Comparison of ENCODE assay signal across 22 cellular contexts in genomic region chrX:1152090-1152489, GRCh38.
"Had no signal": no experiment of that assay in that cellular context is flagged by ENCODE, and none has a peak within 500 bp of the region (broad histone marks: within the 10 kb centered on the region; RNA-seq: fewer than 3 reads in every experiment).

No MANE protein-coding gene starts in this region.

- H3K27ac Mint-ChIP-seq: activated B cell treated with CpG ODN at 0.5 μM for 24 hours; activated naive CD4-positive, alpha-beta T cell treated with anti-CD3 and anti-CD28 coated beads for 36 hours; activated naive CD8-positive, alpha-beta T cell treated with anti-CD3 and anti-CD28 coated beads, Interleukin-2, amount 10 ng/mL, durations not matched to agents 7 days and 5 days; activated T-helper 1 cell treated with anti-CD3 and anti-CD28 coated beads, Interleukin-12 subunit alpha, Interleukin-12 subunit beta, Interleukin-2, Interleukin-4 antibody, amounts not matched to agents 30 ng/mL and 10 ng/mL and 1 ng/mL, durations not matched to agents 14 hours and 24 hours and 36 hours; nephron; T-cell had no signal

- DNase-seq: activated B cell treated with CpG ODN at 0.5 μM for 24 hours; activated CD4-positive, alpha-beta T cell treated with anti-CD3 and anti-CD28 coated beads, Interleukin-2, amount 50 U/mL, for 4 hours; activated CD8-positive, alpha-beta memory T cell treated with anti-CD3 and anti-CD28 coated beads, Interleukin-2, amount 50 U/mL, for 4 hours; activated effector memory CD4-positive, alpha-beta T cell treated with anti-CD3 and anti-CD28 coated beads, Interleukin-2, amount 50 U/mL, for 16 hours; activated naive CD4-positive, alpha-beta T cell treated with anti-CD3 and anti-CD28 coated beads for 36 hours; activated naive CD8-positive, alpha-beta T cell treated with anti-CD3 and anti-CD28 coated beads, Interleukin-2, amount 10 ng/mL, durations not matched to agents 7 days and 5 days; activated T-cell treated with anti-CD3 and anti-CD28 coated beads, Interleukin-2, amount 50 U/mL, for 1 hour; amniotic stem cell; caudate nucleus; left ventricle myocardium inferior; mesendoderm; mucosa of descending colon; occipital lobe; right cardiac atrium; stimulated activated CD4-positive, alpha-beta T cell treated with anti-CD3 and anti-CD28 coated beads, Interleukin-15, amount 100 ng/mL, for 24 hours; stimulated activated CD4-positive, alpha-beta T cell treated with anti-CD3 and anti-CD28 coated beads, Interleukin-2, amount 100 ng/mL, for 24 hours; stimulated activated naive CD4-positive, alpha-beta T cell treated with Interleukin-2 at 50 U/mL for 16 hours; T-cell had no signal

- ATAC-seq: mucosa of descending colon, right cardiac atrium, T-cell had no signal

- H3K9me3 ChIP-seq: left ventricle myocardium inferior, mucosa of descending colon had no signal

- H3K4me1 Mint-ChIP-seq: activated B cell treated with CpG ODN at 0.5 μM for 24 hours; activated naive CD8-positive, alpha-beta T cell treated with anti-CD3 and anti-CD28 coated beads, Interleukin-2, amount 10 ng/mL, durations not matched to agents 7 days and 5 days; T-cell had no signal

- H3K36me3 ChIP-seq: left ventricle myocardium inferior, tibial nerve had no signal

- H3K4me3 Mint-ChIP-seq: activated B cell treated with CpG ODN at 0.5 μM for 24 hours; activated naive CD4-positive, alpha-beta T cell treated with anti-CD3 and anti-CD28 coated beads for 36 hours; activated naive CD8-positive, alpha-beta T cell treated with anti-CD3 and anti-CD28 coated beads, Interleukin-2, amount 10 ng/mL, durations not matched to agents 7 days and 5 days; activated T-helper 1 cell treated with anti-CD3 and anti-CD28 coated beads, Interleukin-12 subunit alpha, Interleukin-12 subunit beta, Interleukin-2, Interleukin-4 antibody, amounts not matched to agents 30 ng/mL and 10 ng/mL and 1 ng/mL, durations not matched to agents 14 hours and 24 hours and 36 hours; nephron; T-cell had no signal

- H3K4me1 ChIP-seq: left ventricle myocardium inferior, tibial nerve had no signal

- H3K27me3 Mint-ChIP-seq: activated B cell treated with CpG ODN at 0.5 μM for 24 hours; activated naive CD8-positive, alpha-beta T cell treated with anti-CD3 and anti-CD28 coated beads, Interleukin-2, amount 10 ng/mL, durations not matched to agents 7 days and 5 days had no signal

- H3K4me3 ChIP-seq: left ventricle myocardium inferior, lung, mucosa of descending colon, tibial nerve had no signal

- H3K27me3 ChIP-seq: tibial nerve had no signal

- H3K27ac ChIP-seq: left ventricle myocardium inferior, tibial nerve had no signal

- H3K36me3 Mint-ChIP-seq: activated naive CD8-positive, alpha-beta T cell treated with anti-CD3 and anti-CD28 coated beads, Interleukin-2, amount 10 ng/mL, durations not matched to agents 7 days and 5 days; T-cell had no signal

- H3K9me3 Mint-ChIP-seq: activated B cell treated with CpG ODN at 0.5 μM for 24 hours; activated naive CD4-positive, alpha-beta T cell treated with anti-CD3 and anti-CD28 coated beads for 36 hours; activated naive CD8-positive, alpha-beta T cell treated with anti-CD3 and anti-CD28 coated beads, Interleukin-2, amount 10 ng/mL, durations not matched to agents 7 days and 5 days; activated T-helper 1 cell treated with anti-CD3 and anti-CD28 coated beads, Interleukin-12 subunit alpha, Interleukin-12 subunit beta, Interleukin-2, Interleukin-4 antibody, amounts not matched to agents 30 ng/mL and 10 ng/mL and 1 ng/mL, durations not matched to agents 14 hours and 24 hours and 36 hours; nephron; T-cell had no signal
